ENCODE assay signal across 8 cellular contexts in genomic region chr11:66222358-66223149, GRCh38. TPM values are rescaled to one million over a fixed set of nuclear protein-coding genes. Genes with fewer than 3 reads are reported as not detected.
DNase-seq lines count a peak whose midpoint lies in the region; ATAC-seq and TF ChIP-seq lines count a peak whose summit lies in the region.

No MANE protein-coding gene starts in this region.

- H3K4me1 ChIP-seq in SJCRH30 (no peaks in the 10 kb centered on the region), osteoblast (ENCODE audit: insufficient read depth, low read length) (no peaks in the 10 kb centered on the region), tibial artery (peaks cover 0 to 4% (median 0%) of the 10 kb centered on the region in 4 donors)

- peaks cover 9% of the 10 kb centered on the region for H4K20me1 ChIP-seq in osteoblast (ENCODE audit: insufficient read depth, low read length)

- peak; percentile 85 for ATAC-seq in HG02588 (IDR thresholded peaks at IDR 0.05; ENCODE audit: unreplicated experiment)

- DNase-seq in NB4 (ENCODE audit: low read depth) (peak; percentile 93), SJCRH30 (peak; percentile 84 to 93), activated gamma-delta T cell treated with Interleukin-2 at 50 U/mL for 16 hours (peak; percentile 90), foreskin melanocyte (peak; percentile 62), osteoblast (ENCODE audit: insufficient read length, low spot score, missing footprints) (peak; percentile 92), tibial artery (peak; percentile 91 to 92)

- H3K9me3 ChIP-seq in SJCRH30 (replicated peaks) (no peaks in the 10 kb centered on the region), osteoblast (ENCODE audit: low read depth, low read length) (no peaks in the 10 kb centered on the region), tibial artery (no peaks in the 10 kb centered on the region)

- H3K79me2 ChIP-seq in osteoblast (ENCODE audit: insufficient read depth, low read length) = no peaks in the 10 kb centered on the region

- TF ChIP-seq CTCF in GM12801 (IDR thresholded peaks at IDR 0.05; ENCODE audit: extremely low read depth, insufficient read length) (peak; percentile 94), NB4 (IDR thresholded peaks at IDR 0.05; ENCODE audit: low read depth, low read length) (peak; percentile 100), osteoblast (IDR thresholded peaks at IDR 0.05; ENCODE audit: extremely low read depth, low read depth, low read length) (peak; percentile 100), tibial artery (IDR thresholded peaks at IDR 0.05) (peak; percentile 100)

- H3K36me3 ChIP-seq in SJCRH30 (no peaks in the 10 kb centered on the region), osteoblast (ENCODE audit: insufficient read depth, low read length) (peaks cover 54% of the 10 kb centered on the region), tibial artery (peaks cover 22 to 77% (median 32%) of the 10 kb centered on the region in 3 donors)

- intact Hi-C loops in tibial artery (cut with DNase I; ENCODE audit: low total_unique reads) = loop anchor here (2.0 kb wide), 2 partner anchors 36 to 60 kb away; no protein-coding TSS in a partner anchor

- H2AFZ ChIP-seq in osteoblast (ENCODE audit: low read length) = no peak overlapping the region

- H3K4me3 ChIP-seq in NB4 (ENCODE audit: low read depth, low read length) (no peak overlapping the region), SJCRH30 (no peak overlapping the region), osteoblast (ENCODE audit: insufficient read depth, low read length) (no peak overlapping the region), tibial artery (no peak overlapping the region)

- no peaks in the 10 kb centered on the region for H3K27me3 ChIP-seq in SJCRH30
- no peaks in the 10 kb centered on the region for H3K27me3 ChIP-seq in osteoblast (ENCODE audit: insufficient read depth, low read length)
- H3K27me3 ChIP-seq in tibial artery = no peaks in the 10 kb centered on the region

- H3K27ac ChIP-seq in SJCRH30 = no peak overlapping the region
- no peak overlapping the region for H3K27ac ChIP-seq in osteoblast (ENCODE audit: low read depth, low read length)
- H3K27ac ChIP-seq in tibial artery = no peak overlapping the region

- no peak for TF ChIP-seq POLR2A in NB4 (IDR thresholded peaks at IDR 0.05; ENCODE audit: extremely low read depth, insufficient read length)

- H3K4me2 ChIP-seq in osteoblast (ENCODE audit: insufficient read depth, low read length) = no peak overlapping the region

RNA-seq across cellular contexts. Expression of gene KLC2, which starts 34.9 kb away (rescaled TPM):
- 6.8 and 9.0 TPM in 2 replicates for total RNA-seq in SJCRH30 (2014; rRNA removed; shearing (Covaris generic))
- total RNA-seq in osteoblast = 21.7 and 33.9 TPM in 2 replicates

RNA-seq across cellular contexts. Expression of gene RAB1B, which starts 45.9 kb away (rescaled TPM):
- total RNA-seq in SJCRH30 (2014; rRNA removed; shearing (Covaris generic)) = 82.0 and 83.2 TPM in 2 replicates
- total RNA-seq in osteoblast = 75.3 and 75.4 TPM in 2 replicates

RNA-seq across cellular contexts. Expression of gene CNIH2, which starts 55.4 kb away (rescaled TPM):
- 4.5 and 5.8 TPM in 2 replicates for total RNA-seq in SJCRH30 (2014; rRNA removed; shearing (Covaris generic))
- under 0.01 TPM in 1 of 2 replicates, not detected in the other for total RNA-seq in osteoblast
